In genomic region chr17:76725580-76726230, GRCh38 we compare ENCODE assay signal across 8 cellular contexts. TPM values are rescaled to one million over a fixed set of nuclear protein-coding genes. Genes with fewer than 3 reads are reported as not detected.
A peak's percentile ranks its signal among the peaks of the same experiment; 100 is the strongest.
DNase-seq lines count a peak whose midpoint lies in the region; ATAC-seq and TF ChIP-seq lines count a peak whose summit lies in the region.

No MANE protein-coding gene starts in this region.

- no peak for TF ChIP-seq CTCF in osteoblast (IDR thresholded peaks at IDR 0.05; ENCODE audit: extremely low read depth, low read depth, low read length)

- H3K79me2 ChIP-seq in osteoblast (ENCODE audit: insufficient read depth, low read length) = peaks cover 91% of the 10 kb centered on the region

- DNase-seq in SIG-M5 treated with dmso at 0.1 percent for 504 hours (lab: John Stamatoyannopoulos, UW; ENCODE audit: unreplicated experiment) = peak; percentile 57
- no peak for DNase-seq in SIG-M5 (lab: John Stamatoyannopoulos, UW)
- DNase-seq in RPMI8226 = peak; percentile 74
- DNase-seq in activated gamma-delta T cell treated with Interleukin-2 at 50 U/mL for 16 hours = peak; percentile 66
- DNase-seq in globus pallidus (ENCODE audit: low spot score) = peak; percentile 50
- DNase-seq in osteoblast (ENCODE audit: insufficient read length, low spot score, missing footprints) = peak; percentile 84
- peak; percentile 83 for DNase-seq in ureter (ENCODE audit: low spot score)

- H3K9me3 ChIP-seq in osteoblast (ENCODE audit: low read depth, low read length) = no peaks in the 10 kb centered on the region

- peak; percentile 17 for ATAC-seq in HG03025 (IDR thresholded peaks at IDR 0.05; ENCODE audit: low FRiP score, unreplicated experiment)

- peak overlapping the region; percentile 96 for H3K4me3 ChIP-seq in osteoblast (ENCODE audit: insufficient read depth, low read length)

- peak overlapping the region; percentile 94 for H3K27ac ChIP-seq in osteoblast (ENCODE audit: low read depth, low read length)

- peak overlapping the region; percentile 92 for H3K4me2 ChIP-seq in osteoblast (ENCODE audit: insufficient read depth, low read length)

- H4K20me1 ChIP-seq in osteoblast (ENCODE audit: insufficient read depth, low read length) = peaks cover 31% of the 10 kb centered on the region

- no peaks in the 10 kb centered on the region for H3K27me3 ChIP-seq in osteoblast (ENCODE audit: insufficient read depth, low read length)

- peaks cover 57% of the 10 kb centered on the region for H3K36me3 ChIP-seq in osteoblast (ENCODE audit: insufficient read depth, low read length)

- peak overlapping the region; percentile 41 for H2AFZ ChIP-seq in osteoblast (ENCODE audit: low read length)

- peaks cover 31% of the 10 kb centered on the region for H3K4me1 ChIP-seq in osteoblast (ENCODE audit: insufficient read depth, low read length)

RNA-seq across cellular contexts. Expression of gene JMJD6, which starts 0.7 kb away (rescaled TPM):
- total RNA-seq in osteoblast (18.8 and 21.5 TPM in 2 replicates), ureter (28.2 TPM)

RNA-seq across cellular contexts. Expression of gene METTL23, which starts 0.9 kb away (rescaled TPM):
- total RNA-seq in osteoblast (25.7 and 28.6 TPM in 2 replicates), ureter (28.5 TPM)

RNA-seq across cellular contexts. Expression of gene SRSF2, which starts 11.4 kb away (rescaled TPM):
- total RNA-seq in osteoblast (88.7 and 102 TPM in 2 replicates), ureter (231 TPM)

RNA-seq across cellular contexts. Expression of gene MFSD11, which starts 12.2 kb away (rescaled TPM):
- 42.0 and 45.4 TPM in 2 replicates for total RNA-seq in osteoblast
- total RNA-seq in ureter = 27.0 TPM

RNA-seq across cellular contexts. Expression of gene MXRA7, which starts 14.9 kb away (rescaled TPM):
- total RNA-seq in osteoblast (352 and 388 TPM in 2 replicates), ureter (129 TPM)
